In genomic region chr6:74534485-74535211, GRCh38 we compare ENCODE assay signal across 16 cellular contexts.
DNase-seq lines count a peak whose midpoint lies in the region; ATAC-seq and TF ChIP-seq lines count a peak whose summit lies in the region.
"Had no signal": no experiment of that assay in that cellular context is flagged by ENCODE, and none has a peak within 500 bp of the region (broad histone marks: within the 10 kb centered on the region; RNA-seq: fewer than 3 reads in every experiment).

No MANE protein-coding gene starts in this region.

- intact Hi-C loops in sciatic nerve (cut with DNase I): no loop called here

- no peak overlapping the region for H3K4me3 ChIP-seq in foreskin fibroblast (ENCODE audit: low read depth in 1 of 2, low read length in 2 of 2)
- H3K4me3 ChIP-seq: neural progenitor cell, SK-N-MC had no signal

- TF ChIP-seq CTCF in foreskin fibroblast (IDR thresholded peaks at IDR 0.05; ENCODE audit: low read depth, low read length): no peak

- DNase-seq in EL (peak; percentile 27), RPMI7951 (ENCODE audit: low read depth) (peak; percentile 4), foreskin fibroblast (peak; percentile 30 to 50), sciatic nerve (ENCODE audit: low spot score) (no peak), COR-L47 (lab: John Stamatoyannopoulos, UW) (no peak), ecto neural progenitor cell (ENCODE audit: low spot score) (no peak), NCI-H128 (lab: John Stamatoyannopoulos, UW; ENCODE audit: unreplicated experiment) (no peak)
- DNase-seq in activated naive CD4-positive, alpha-beta T cell treated with anti-CD3 and anti-CD28 coated beads, Interleukin-2, amount 50 U/mL, for 16 hours: no peak
- DNase-seq: activated CD4-positive, alpha-beta T cell treated with anti-CD3 and anti-CD28 coated beads, Interleukin-2, amount 10 ng/mL, durations not matched to agents 24 days and 14 days; activated naive CD4-positive, alpha-beta T cell treated with Interleukin-2 at 50 U/mL for 16 hours; DMS79 treated with DMSO at 0.1 percent for 48 hours; KG1; NCI-H2171 treated with DMSO at 0.1 percent for 48 hours; stimulated activated CD4-positive, alpha-beta T cell treated with anti-CD3 and anti-CD28 coated beads, Interleukin-4, amount 100 ng/mL, for 1 hour had no signal

- peak; percentile 93 for ATAC-seq in sciatic nerve

Comparison
In these comparisons a context has a peak if more than half of its experiments do, and no peak if none do; other contexts are left out.
1. DNase-seq: peak in EL (single experiment), RPMI7951 (single experiment) and foreskin fibroblast (2 of 2); none in sciatic nerve (single experiment), COR-L47 (single experiment), activated naive CD4-positive, alpha-beta T cell treated with anti-CD3 and anti-CD28 coated beads, Interleukin-2, amount 50 U/mL, for 16 hours (single experiment), ecto neural progenitor cell (single experiment) and NCI-H128 (single experiment).